Comparison of ENCODE assay signal across 7 cellular contexts in the genomic region with DNA sequence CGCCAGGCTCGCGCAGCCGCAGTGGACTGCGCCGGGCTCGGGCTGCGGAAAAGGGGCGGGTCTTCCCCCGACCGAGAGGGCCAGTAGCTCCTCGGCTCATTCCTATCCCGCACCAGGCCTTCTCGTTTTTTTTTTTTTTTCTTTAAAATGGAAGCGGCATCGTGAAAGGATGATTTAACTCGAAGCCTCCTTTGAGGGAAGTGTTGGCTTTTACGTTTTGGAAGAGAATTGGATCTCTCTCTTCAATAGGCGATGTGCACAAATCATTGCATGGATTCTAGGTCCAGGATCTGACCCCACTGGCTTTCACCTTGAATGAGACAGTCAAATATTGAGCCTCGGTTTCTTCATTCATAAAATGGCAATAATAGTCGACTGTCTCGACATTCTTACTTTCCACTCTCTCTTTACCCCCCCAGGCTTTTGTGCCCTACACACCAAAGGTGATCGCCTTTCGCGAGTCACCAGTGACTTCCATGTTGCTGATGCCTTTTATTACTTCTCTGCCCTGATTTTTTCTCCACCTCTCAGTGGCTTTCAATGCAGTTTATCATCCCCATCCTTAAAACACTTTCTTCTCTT. TPM values are rescaled to one million over a fixed set of nuclear protein-coding genes. Genes with fewer than 3 reads are reported as not detected.
A peak's percentile ranks its signal among the peaks of the same experiment; 100 is the strongest.
DNase-seq lines count a peak whose midpoint lies in the region; ATAC-seq and TF ChIP-seq lines count a peak whose summit lies in the region.

No MANE protein-coding gene starts in this region.

- H3K36me3 Mint-ChIP-seq in endothelial cell (ENCODE audit: low read depth, unreplicated experiment) (peaks cover 7% of the 10 kb centered on the region), nephron progenitor cell (ENCODE audit: low read depth) (peaks cover 10% of the 10 kb centered on the region)

- peak overlapping the region; percentile 16 for H3K27ac Mint-ChIP-seq in endothelial cell (ENCODE audit: unreplicated experiment)
- no peak overlapping the region for H3K27ac Mint-ChIP-seq in nephron progenitor cell

- H3K4me1 ChIP-seq in HAP-1 (peaks cover 19% of the 10 kb centered on the region), RWPE2 (ENCODE audit: insufficient read depth, poor library complexity, severe bottlenecking) (no peaks in the 10 kb centered on the region)

- H3K9me3 ChIP-seq in HAP-1 (no peaks in the 10 kb centered on the region), RWPE2 (ENCODE audit: severe bottlenecking) (no peaks in the 10 kb centered on the region)

- in situ Hi-C loops in HAP-1 (cut with MboI; ENCODE audit: low sequenced_read_pairs), result no loop called here

- peaks cover 8% of the 10 kb centered on the region for H3K4me1 Mint-ChIP-seq in endothelial cell (ENCODE audit: unreplicated experiment)
- peaks cover 33% of the 10 kb centered on the region for H3K4me1 Mint-ChIP-seq in nephron progenitor cell

- DNase-seq in DMS53 (lab: John Stamatoyannopoulos, UW) (peak; percentile 87), HAP-1 (ENCODE audit: low spot score in 2 of 2) (no peak), RWPE2 (ENCODE audit: low spot score) (no peak), endothelial cell (ENCODE audit: low spot score) (no peak), nephron progenitor cell (no peak)

- H3K9me3 Mint-ChIP-seq in endothelial cell (ENCODE audit: unreplicated experiment), result no peaks in the 10 kb centered on the region
- no peaks in the 10 kb centered on the region for H3K9me3 Mint-ChIP-seq in nephron progenitor cell

- H3K4me3 ChIP-seq in HAP-1 (peak overlapping the region; percentile 74), RWPE2 (ENCODE audit: severe bottlenecking) (peak overlapping the region; percentile 67)

- peak overlapping the region; percentile 85 for H3K4me3 Mint-ChIP-seq in endothelial cell (ENCODE audit: unreplicated experiment)
- H3K4me3 Mint-ChIP-seq in nephron progenitor cell, result peak overlapping the region; percentile 77

- H3K27me3 ChIP-seq in HAP-1 (ENCODE audit: low read depth) (peaks cover 5% of the 10 kb centered on the region), RWPE2 (ENCODE audit: insufficient read depth, poor library complexity, severe bottlenecking) (peaks cover 4% of the 10 kb centered on the region)

- H3K36me3 ChIP-seq in HAP-1 (replicated peaks) (peaks cover 4% of the 10 kb centered on the region; the same call in 1 of the 2 replicates), RWPE2 (ENCODE audit: low read depth) (no peaks in the 10 kb centered on the region)

- no peaks in the 10 kb centered on the region for H3K27me3 Mint-ChIP-seq in endothelial cell (ENCODE audit: unreplicated experiment)
- peaks cover 12% of the 10 kb centered on the region for H3K27me3 Mint-ChIP-seq in nephron progenitor cell (ENCODE audit: low read depth, poor library complexity)

- ATAC-seq in RWPE2 (ENCODE audit: low read depth) (no peak; the same call in 2 of the 3 replicates), GM19023 (IDR thresholded peaks at IDR 0.05; ENCODE audit: unreplicated experiment) (no peak), GM18861 (IDR thresholded peaks at IDR 0.05; ENCODE audit: unreplicated experiment) (no peak)

- no peak overlapping the region for H3K27ac ChIP-seq in RWPE2 (ENCODE audit: poor library complexity, severe bottlenecking)

- TF ChIP-seq CTCF in RWPE2 (IDR thresholded peaks at IDR 0.05; ENCODE audit: poor library complexity, severe bottlenecking), result no peak
- TF ChIP-seq CTCF in endothelial cell (IDR thresholded peaks at IDR 0.05; ENCODE audit: unreplicated experiment), result no peak
- TF ChIP-seq CTCF in nephron progenitor cell (IDR thresholded peaks at IDR 0.05), result no peak

RNA-seq across cellular contexts. Expression of gene DTNBP1, which starts 0.3 kb away (rescaled TPM):
- total RNA-seq in endothelial cell (ENCODE audit: unreplicated experiment), result 19.3 TPM
